In genomic region chr16:50752481-50753235, GRCh38 we compare ENCODE assay signal across 29 cellular contexts. TPM values are rescaled to one million over a fixed set of nuclear protein-coding genes. Genes with fewer than 3 reads are reported as not detected.
A peak's percentile ranks its signal among the peaks of the same experiment; 100 is the strongest.
DNase-seq lines count a peak whose midpoint lies in the region; ATAC-seq and TF ChIP-seq lines count a peak whose summit lies in the region.
"Had no signal": no experiment of that assay in that cellular context is flagged by ENCODE, and none has a peak within 500 bp of the region (broad histone marks: within the 10 kb centered on the region; RNA-seq: fewer than 3 reads in every experiment).

No MANE protein-coding gene starts in this region.

- no peak overlapping the region for H3K4me3 ChIP-seq in ascending aorta
- H3K4me3 ChIP-seq: BLaER1, GM23248, SK-N-MC, suprapubic skin, upper lobe of left lung had no signal

- TF ChIP-seq CTCF in ascending aorta (IDR thresholded peaks at IDR 0.05), result no peak

- peak overlapping the region; percentile 62 for H3K4me3 Mint-ChIP-seq in activated naive CD4-positive, alpha-beta T cell treated with anti-CD3 and anti-CD28 coated beads, Interleukin-2, amount 50 U/mL, for 24 hours
- H3K4me3 Mint-ChIP-seq in activated CD4-positive, alpha-beta memory T cell treated with anti-CD3 and anti-CD28 coated beads for 36 hours, result no peak overlapping the region
- H3K4me3 Mint-ChIP-seq in activated naive CD8-positive, alpha-beta T cell treated with anti-CD3 and anti-CD28 coated beads for 36 hours, result no peak overlapping the region
- H3K4me3 Mint-ChIP-seq in stimulated activated effector memory CD8-positive, alpha-beta T cell treated with anti-CD3 and anti-CD28 coated beads, Interleukin-12 subunit alpha, Interleukin-12 subunit beta, amount 100 ng/mL, for 72 hours, result no peak overlapping the region
- H3K4me3 Mint-ChIP-seq: endodermal cell; stimulated activated naive B cell treated with anti-CD40 and anti-IgM and Interleukin-4, amounts not matched to agents 10 μg/mL and 1 μg/mL and 100 μg/mL, for 72 hours had no signal

- no peaks in the 10 kb centered on the region for H3K9me3 ChIP-seq in ascending aorta
- H3K9me3 ChIP-seq: BLaER1, suprapubic skin, upper lobe of left lung had no signal

- no peak for DNase-seq in activated naive CD4-positive, alpha-beta T cell treated with anti-CD3 and anti-CD28 coated beads, Interleukin-2, amount 50 U/mL, for 16 hours
- DNase-seq in activated CD4-positive, alpha-beta memory T cell treated with anti-CD3 and anti-CD28 coated beads for 36 hours, result no peak
- no peak for DNase-seq in activated naive CD8-positive, alpha-beta T cell treated with anti-CD3 and anti-CD28 coated beads for 36 hours
- no peak for DNase-seq in stimulated activated effector memory CD8-positive, alpha-beta T cell treated with anti-CD3 and anti-CD28 coated beads, Interleukin-12 subunit alpha, Interleukin-12 subunit beta, amount 100 ng/mL, for 72 hours (ENCODE audit: low spot score in 2 of 2)
- DNase-seq in cardiac septum (ENCODE audit: low spot score), result no peak
- no peak for DNase-seq in ascending aorta (ENCODE audit: low spot score in 2 of 2)
- DNase-seq: activated CD4-positive, alpha-beta T cell treated with anti-CD3 and anti-CD28 coated beads for 4 hours; activated CD8-positive, alpha-beta memory T cell treated with anti-CD3 and anti-CD28 coated beads, Interleukin-2, amount 50 U/mL, for 4 hours; central memory CD4-positive, alpha-beta T cell; endodermal cell; GF-D8; glutamatergic neuron; GM23248; Kasumi-1; mesenchymal stem cell; NCI-H1417 treated with DMSO at 0.1 percent for 48 hours; NCI-H2081; NCI-H526 treated with DMSO at 0.1 percent for 48 hours; NK-92 treated with Interleukin-12 subunit alpha and Interleukin-12 subunit beta, amount 100 ng/mL, for 24 hours; retina; stimulated activated naive B cell treated with anti-CD40 and anti-IgM and Interleukin-4, amounts not matched to agents 10 μg/mL and 1 μg/mL and 100 μg/mL, for 72 hours; upper lobe of left lung had no signal

- no peaks in the 10 kb centered on the region for H3K9me3 Mint-ChIP-seq in activated naive CD4-positive, alpha-beta T cell treated with anti-CD3 and anti-CD28 coated beads, Interleukin-2, amount 50 U/mL, for 24 hours
- H3K9me3 Mint-ChIP-seq in activated CD4-positive, alpha-beta memory T cell treated with anti-CD3 and anti-CD28 coated beads for 36 hours, result no peaks in the 10 kb centered on the region
- no peaks in the 10 kb centered on the region for H3K9me3 Mint-ChIP-seq in activated naive CD8-positive, alpha-beta T cell treated with anti-CD3 and anti-CD28 coated beads for 36 hours
- no peaks in the 10 kb centered on the region for H3K9me3 Mint-ChIP-seq in stimulated activated effector memory CD8-positive, alpha-beta T cell treated with anti-CD3 and anti-CD28 coated beads, Interleukin-12 subunit alpha, Interleukin-12 subunit beta, amount 100 ng/mL, for 72 hours
- H3K9me3 Mint-ChIP-seq: stimulated activated naive B cell treated with anti-CD40 and anti-IgM and Interleukin-4, amounts not matched to agents 10 μg/mL and 1 μg/mL and 100 μg/mL, for 72 hours had no signal

- CTCF ChIA-PET in activated CD4-positive, alpha-beta memory T cell treated with anti-CD3 and anti-CD28 coated beads for 36 hours (lab: Charles Lee), result interaction anchor here (0.7 to 1.3 kb wide), 3 partner anchors 45 to 81 kb away, joined by 3 to 4 read pairs (median 3); no protein-coding TSS in a partner anchor

- intact Hi-C loops in activated CD4-positive, alpha-beta memory T cell treated with anti-CD3 and anti-CD28 coated beads for 36 hours (cut with micrococcal nuclease), result loop anchor here (1.0 kb wide), 1 partner anchor 13 kb away; no protein-coding TSS in a partner anchor
- intact Hi-C loops in cardiac septum (cut with DNase I) (no loop called here), ascending aorta (cut with DNase I) (no loop called here)

- ATAC-seq in stimulated activated effector memory CD8-positive, alpha-beta T cell treated with anti-CD3 and anti-CD28 coated beads, Interleukin-12 subunit alpha, Interleukin-12 subunit beta, amount 100 ng/mL, for 72 hours, result peak; percentile 54
- ATAC-seq: left lobe of liver; stimulated activated naive B cell treated with anti-CD40 and anti-IgM and Interleukin-4, amounts not matched to agents 10 μg/mL and 1 μg/mL and 100 μg/mL, for 72 hours had no signal

- peaks cover 19 to 56% of the 10 kb centered on the region in 2 donors for H3K36me3 ChIP-seq in ascending aorta

- peaks cover 78% of the 10 kb centered on the region for H3K4me1 Mint-ChIP-seq in activated naive CD4-positive, alpha-beta T cell treated with anti-CD3 and anti-CD28 coated beads, Interleukin-2, amount 50 U/mL, for 24 hours
- peaks cover 70% of the 10 kb centered on the region for H3K4me1 Mint-ChIP-seq in activated CD4-positive, alpha-beta memory T cell treated with anti-CD3 and anti-CD28 coated beads for 36 hours (ENCODE audit: low read depth)
- H3K4me1 Mint-ChIP-seq in activated naive CD8-positive, alpha-beta T cell treated with anti-CD3 and anti-CD28 coated beads for 36 hours, result peaks cover 50% of the 10 kb centered on the region
- peaks cover 46% of the 10 kb centered on the region for H3K4me1 Mint-ChIP-seq in stimulated activated effector memory CD8-positive, alpha-beta T cell treated with anti-CD3 and anti-CD28 coated beads, Interleukin-12 subunit alpha, Interleukin-12 subunit beta, amount 100 ng/mL, for 72 hours

- POLR2A ChIA-PET in activated CD4-positive, alpha-beta memory T cell treated with anti-CD3 and anti-CD28 coated beads for 36 hours (lab: Charles Lee), result interaction anchor here (1.0 kb wide), 1 partner anchor 71 kb away, joined by 3 read pairs; no protein-coding TSS in a partner anchor

- peaks cover 22% of the 10 kb centered on the region for H3K36me3 Mint-ChIP-seq in activated naive CD4-positive, alpha-beta T cell treated with anti-CD3 and anti-CD28 coated beads, Interleukin-2, amount 50 U/mL, for 24 hours
- H3K36me3 Mint-ChIP-seq in activated CD4-positive, alpha-beta memory T cell treated with anti-CD3 and anti-CD28 coated beads for 36 hours, result peaks cover 50% of the 10 kb centered on the region
- H3K36me3 Mint-ChIP-seq in activated naive CD8-positive, alpha-beta T cell treated with anti-CD3 and anti-CD28 coated beads for 36 hours, result peaks cover 32% of the 10 kb centered on the region
- H3K36me3 Mint-ChIP-seq in stimulated activated effector memory CD8-positive, alpha-beta T cell treated with anti-CD3 and anti-CD28 coated beads, Interleukin-12 subunit alpha, Interleukin-12 subunit beta, amount 100 ng/mL, for 72 hours, result peaks cover 98% of the 10 kb centered on the region

- peak overlapping the region; percentile 86 for H3K27ac Mint-ChIP-seq in activated naive CD4-positive, alpha-beta T cell treated with anti-CD3 and anti-CD28 coated beads, Interleukin-2, amount 50 U/mL, for 24 hours
- H3K27ac Mint-ChIP-seq in activated CD4-positive, alpha-beta memory T cell treated with anti-CD3 and anti-CD28 coated beads for 36 hours, result peak overlapping the region; percentile 79
- H3K27ac Mint-ChIP-seq in activated naive CD8-positive, alpha-beta T cell treated with anti-CD3 and anti-CD28 coated beads for 36 hours, result peak overlapping the region; percentile 7
- H3K27ac Mint-ChIP-seq in stimulated activated effector memory CD8-positive, alpha-beta T cell treated with anti-CD3 and anti-CD28 coated beads, Interleukin-12 subunit alpha, Interleukin-12 subunit beta, amount 100 ng/mL, for 72 hours, result peak overlapping the region; percentile 36
- H3K27ac Mint-ChIP-seq: endodermal cell; stimulated activated naive B cell treated with anti-CD40 and anti-IgM and Interleukin-4, amounts not matched to agents 10 μg/mL and 1 μg/mL and 100 μg/mL, for 72 hours had no signal

- H3K4me1 ChIP-seq in ascending aorta, result peaks cover 0 to 4% of the 10 kb centered on the region in 2 donors
- H3K4me1 ChIP-seq: parathyroid adenoma had no signal

- no peaks in the 10 kb centered on the region for H3K27me3 ChIP-seq in ascending aorta
- H3K27me3 ChIP-seq: BLaER1, suprapubic skin, upper lobe of left lung had no signal

- H3K27me3 Mint-ChIP-seq in activated naive CD4-positive, alpha-beta T cell treated with anti-CD3 and anti-CD28 coated beads, Interleukin-2, amount 50 U/mL, for 24 hours, result no peaks in the 10 kb centered on the region
- no peaks in the 10 kb centered on the region for H3K27me3 Mint-ChIP-seq in activated CD4-positive, alpha-beta memory T cell treated with anti-CD3 and anti-CD28 coated beads for 36 hours
- no peaks in the 10 kb centered on the region for H3K27me3 Mint-ChIP-seq in activated naive CD8-positive, alpha-beta T cell treated with anti-CD3 and anti-CD28 coated beads for 36 hours
- H3K27me3 Mint-ChIP-seq: stimulated activated naive B cell treated with anti-CD40 and anti-IgM and Interleukin-4, amounts not matched to agents 10 μg/mL and 1 μg/mL and 100 μg/mL, for 72 hours had no signal

- H3K27ac ChIP-seq in ascending aorta, result no peak overlapping the region
- H3K27ac ChIP-seq: BLaER1, GM23248, parathyroid adenoma, SK-N-MC, suprapubic skin, upper lobe of left lung had no signal

RNA-seq across cellular contexts. Expression of gene CYLD, which starts 10.8 kb away (rescaled TPM):
- total RNA-seq in activated CD4-positive, alpha-beta memory T cell treated with anti-CD3 and anti-CD28 coated beads for 36 hours, result 100 to 1,000 TPM; 133 to 135 TPM
- total RNA-seq in activated naive CD8-positive, alpha-beta T cell treated with anti-CD3 and anti-CD28 coated beads for 36 hours, result 10 to 100 TPM; 94.3 to 97.9 TPM
- total RNA-seq in cardiac septum (39.5 TPM), ascending aorta (33.2 TPM)

RNA-seq across cellular contexts. Expression of gene NOD2, which starts 59.3 kb away (rescaled TPM):
- 10 to 100 TPM; 17.9 to 18.7 TPM for total RNA-seq in activated CD4-positive, alpha-beta memory T cell treated with anti-CD3 and anti-CD28 coated beads for 36 hours
- total RNA-seq in activated naive CD8-positive, alpha-beta T cell treated with anti-CD3 and anti-CD28 coated beads for 36 hours, result 1 to 10 TPM in 1 of 2 experiments, under 1 TPM in 1; 0.78 to 1.2 TPM
- total RNA-seq in cardiac septum (0.40 TPM), ascending aorta (3.8 TPM)
- total RNA-seq: astrocyte, GM23248 had no signal

Comparison
In these comparisons a context has a peak if more than half of its experiments do, and no peak if none do; other contexts are left out.
1. H3K27ac Mint-ChIP-seq: peak in every context shown above with its lines; median percentile 86 in activated naive CD4-positive, alpha-beta T cell treated with anti-CD3 and anti-CD28 coated beads, Interleukin-2, amount 50 U/mL, for 24 hours; 79 in activated CD4-positive, alpha-beta memory T cell treated with anti-CD3 and anti-CD28 coated beads for 36 hours; 36 in stimulated activated effector memory CD8-positive, alpha-beta T cell treated with anti-CD3 and anti-CD28 coated beads, Interleukin-12 subunit alpha, Interleukin-12 subunit beta, amount 100 ng/mL, for 72 hours; 7 in activated naive CD8-positive, alpha-beta T cell treated with anti-CD3 and anti-CD28 coated beads for 36 hours.